In genomic region chr1:223996376-223996775, GRCh38 we compare ENCODE assay signal across 7 cellular contexts.
DNase-seq lines count a peak whose midpoint lies in the region; FAIRE-seq and TF ChIP-seq lines count a peak whose summit lies in the region.
"Not testable (repeated sequence)": the region's sequence is repeated elsewhere in the genome, so short reads cannot be mapped to it uniquely, and the experiment has no call there.

No MANE protein-coding gene starts in this region.

- H3K4me3 ChIP-seq in astrocyte (ENCODE audit: insufficient read depth, low read depth, low read length); fibroblast of the aortic adventitia (ENCODE audit: low read depth, low read length); osteoblast (ENCODE audit: insufficient read depth, low read length): not testable (repeated sequence)

- not testable (repeated sequence) for FAIRE-seq in astrocyte (lab: Jason Lieb, UNC)

- not testable (repeated sequence) for TF ChIP-seq CTCF in RWPE1 (conservative IDR thresholded peaks at IDR 0.05; ENCODE audit: low read depth); astrocyte (IDR thresholded peaks at IDR 0.05; ENCODE audit: insufficient read depth, low read depth, low read length); fibroblast of the aortic adventitia (IDR thresholded peaks at IDR 0.05; ENCODE audit: insufficient read depth, low read length); osteoblast (IDR thresholded peaks at IDR 0.05; ENCODE audit: extremely low read depth, low read depth, low read length)

- not testable (repeated sequence) for H3K4me1 ChIP-seq in astrocyte (ENCODE audit: insufficient read depth, low read length); osteoblast (ENCODE audit: insufficient read depth, low read length)

- H3K27ac Mint-ChIP-seq in astrocyte (ENCODE audit: unreplicated experiment): not testable (repeated sequence)

- not testable (repeated sequence) for H3K9ac ChIP-seq in astrocyte (ENCODE audit: low read length)

- H3K4me2 ChIP-seq in astrocyte (ENCODE audit: low read length); osteoblast (ENCODE audit: insufficient read depth, low read length): not testable (repeated sequence)

- DNase-seq in AG08395 (ENCODE audit: low spot score) (peak; percentile 0), ELR (ENCODE audit: low read depth) (peak; percentile 76), HS-5 (ENCODE audit: low read depth) (peak; percentile 26), RWPE1 (ENCODE audit: low spot score) (peak; percentile 0), fibroblast of the aortic adventitia (ENCODE audit: low read depth) (peak; percentile 14)
- DNase-seq in astrocyte (ENCODE audit: low read depth); osteoblast (ENCODE audit: insufficient read length, low spot score, missing footprints): not testable (repeated sequence)

- not testable (repeated sequence) for H4K20me1 ChIP-seq in astrocyte (ENCODE audit: insufficient read depth, low read length); osteoblast (ENCODE audit: insufficient read depth, low read length)

- POLR2A ChIA-PET in RWPE1 (lab: Yijun Ruan, JAX; ENCODE audit: low non-redundant PET): not testable (repeated sequence)

- H3K27ac ChIP-seq in RWPE1: not testable (repeated sequence)
- H3K27ac ChIP-seq in astrocyte (ENCODE audit: low read depth, low read length): peak overlapping the region; percentile 41
- H3K27ac ChIP-seq in osteoblast (ENCODE audit: low read depth, low read length): peak overlapping the region; percentile 58

- H2AFZ ChIP-seq in astrocyte (ENCODE audit: low read depth, low read length); osteoblast (ENCODE audit: low read length): not testable (repeated sequence)

- not testable (repeated sequence) for H3K4me3 Mint-ChIP-seq in astrocyte (ENCODE audit: unreplicated experiment)

- H3K9me3 Mint-ChIP-seq in astrocyte (ENCODE audit: unreplicated experiment): not testable (repeated sequence)

- H3K79me2 ChIP-seq in astrocyte (ENCODE audit: insufficient read depth, low read length): not testable (repeated sequence)
- peaks cover 23% of the 10 kb centered on the region for H3K79me2 ChIP-seq in osteoblast (ENCODE audit: insufficient read depth, low read length)

- H3K4me1 Mint-ChIP-seq in astrocyte (ENCODE audit: low read depth, unreplicated experiment): not testable (repeated sequence)

- H3K27me3 ChIP-seq in astrocyte (ENCODE audit: insufficient read depth, low read length); osteoblast (ENCODE audit: insufficient read depth, low read length): not testable (repeated sequence)

- not testable (repeated sequence) for H3K9me3 ChIP-seq in astrocyte (ENCODE audit: insufficient read depth, low read depth, low read length); osteoblast (ENCODE audit: low read depth, low read length)

- CTCF ChIA-PET in RWPE1 (lab: Yijun Ruan, JAX): not testable (repeated sequence)

- H3K27me3 Mint-ChIP-seq in astrocyte (ENCODE audit: low read depth, unreplicated experiment): not testable (repeated sequence)

- H3K36me3 ChIP-seq in astrocyte (ENCODE audit: insufficient read depth, low read length); osteoblast (ENCODE audit: insufficient read depth, low read length): not testable (repeated sequence)

- H3K36me3 Mint-ChIP-seq in astrocyte (ENCODE audit: low read depth, unreplicated experiment): not testable (repeated sequence)
